ENCODE assay signal across 8 cellular contexts in genomic region chr7:73770002-73770859, GRCh38. TPM values are rescaled to one million over a fixed set of nuclear protein-coding genes. Genes with fewer than 3 reads are reported as not detected.
A peak's percentile ranks its signal among the peaks of the same experiment; 100 is the strongest.
DNase-seq lines count a peak whose midpoint lies in the region; ATAC-seq and TF ChIP-seq lines count a peak whose summit lies in the region.

Gene CLDN3 (minus strand): TSS chr7:73770270. CDS start chr7:73770049, 221 bp downstream.

- H3K27me3 ChIP-seq in cardiac muscle cell: peaks cover 42% of the 10 kb centered on the region

- no peaks in the 10 kb centered on the region for H3K4me1 ChIP-seq in cardiac muscle cell (ENCODE audit: low read depth)

- H3K36me3 ChIP-seq in cardiac muscle cell: no peaks in the 10 kb centered on the region

- peak; percentile 93 for DNase-seq in Caki2 (ENCODE audit: low read depth)
- peak; percentile 90 for DNase-seq in NCI-H1105 treated with DMSO at 0.1 percent for 48 hours (lab: John Stamatoyannopoulos, UW)
- DNase-seq in cardiac muscle cell (ENCODE audit: low read depth in 1 of 2, low spot score in 1 of 2): peak in 1 of 2 donors; percentile 76
- peak; percentile 69 for DNase-seq in retina
- DNase-seq in dedifferentiated amniotic fluid mesenchymal stem cell (ENCODE audit: extremely low spot score): no peak
- DNase-seq in NCI-H446 (lab: John Stamatoyannopoulos, UW): no peak

- in situ Hi-C loops in Caki2 (cut with HindIII; ENCODE audit: low pct_unique_long_range_greater_than_20kb, low sequenced_read_pairs): no loop called here

- H3K4me3 ChIP-seq in cardiac muscle cell: peak within 1 kb of the TSS; percentile 39

- no peaks in the 10 kb centered on the region for H3K9me3 ChIP-seq in cardiac muscle cell (ENCODE audit: low read depth)

- TF ChIP-seq CTCF in VCaP (conservative IDR thresholded peaks at IDR 0.05) (no peak), cardiac muscle cell (IDR thresholded peaks at IDR 0.05; ENCODE audit: low read depth, low read length) (no peak)

- peak within 1 kb of the TSS; percentile 93 for H3K27ac ChIP-seq in VCaP
- H3K27ac ChIP-seq in cardiac muscle cell: no peak within 1 kb of the TSS

- no peak for ATAC-seq in HG03025 (IDR thresholded peaks at IDR 0.05; ENCODE audit: low FRiP score, unreplicated experiment)

RNA-seq across cellular contexts. Expression of gene CLDN3, which starts in this region (rescaled TPM):
- 43.4 and 69.4 TPM in 2 replicates for total RNA-seq in Caki2 (2014; rRNA removed; shearing (Covaris generic); ENCODE audit: low replicate concordance)
- 5.9 and 11.0 TPM in 2 replicates for total RNA-seq in cardiac muscle cell
- polyA plus RNA-seq in cardiac muscle cell: 5.6 and 11.2 TPM in 2 replicates

Comparison
In these comparisons a context has a peak if more than half of its experiments do, and no peak if none do; other contexts are left out.
1. DNase-seq: peak in Caki2 (single experiment), NCI-H1105 treated with DMSO at 0.1 percent for 48 hours (single experiment) and retina (single experiment); none in dedifferentiated amniotic fluid mesenchymal stem cell (single experiment) and NCI-H446 (0 of 2).